Comparison of ENCODE assay signal across 11 cellular contexts in genomic region chr5:52990531-52990925, GRCh38. TPM values are rescaled to one million over a fixed set of nuclear protein-coding genes. Genes with fewer than 3 reads are reported as not detected.
DNase-seq lines count a peak whose midpoint lies in the region; ATAC-seq and TF ChIP-seq lines count a peak whose summit lies in the region.
"Had no signal": no experiment of that assay in that cellular context is flagged by ENCODE, and none has a peak within 500 bp of the region (broad histone marks: within the 10 kb centered on the region; RNA-seq: fewer than 3 reads in every experiment).

No MANE protein-coding gene starts in this region.

- H2BK5ac ChIP-seq in neuronal stem cell (ENCODE audit: low read length) = no peak overlapping the region

- H3K27me3 ChIP-seq in RWPE2 (ENCODE audit: insufficient read depth, poor library complexity, severe bottlenecking) (no peaks in the 10 kb centered on the region), neuronal stem cell (ENCODE audit: control insufficient read depth in 3 of 3, insufficient read depth in 3 of 3, low read depth in 1 of 3, low read length in 3 of 3) (peaks cover 0 to 23% (median 15%) of the 10 kb centered on the region in 3 experiments), gastrocnemius medialis (peaks cover 3 to 10% (median 5%) of the 10 kb centered on the region in 3 donors)

- peaks cover 65% of the 10 kb centered on the region for H3K36me3 Mint-ChIP-seq in Calu3 (ENCODE audit: insufficient read depth, unreplicated experiment)

- TF ChIP-seq POLR2A in gastrocnemius medialis (IDR thresholded peaks at IDR 0.05) = no peak

- no peak overlapping the region for H3K23ac ChIP-seq in neuronal stem cell (ENCODE audit: low read depth, low read length, poor library complexity)

- H2AFZ ChIP-seq in neuronal stem cell (ENCODE audit: low read length) = peak overlapping the region; percentile 91

- H4K91ac ChIP-seq in neuronal stem cell (ENCODE audit: low read depth, low read length, poor library complexity) = no peak overlapping the region

- H3K9me3 ChIP-seq in RWPE2 (ENCODE audit: severe bottlenecking) = no peaks in the 10 kb centered on the region
- peaks cover 0 to 5% of the 10 kb centered on the region in 2 donors for H3K9me3 ChIP-seq in neuronal stem cell (replicated peaks in 1 of 2; ENCODE audit: control insufficient read depth in 2 of 2, insufficient read depth in 1 of 2, low read depth in 1 of 2, low read length in 2 of 2)
- no peaks in the 10 kb centered on the region for H3K9me3 ChIP-seq in gastrocnemius medialis

- H3K36me3 ChIP-seq in RWPE2 (ENCODE audit: low read depth) = peaks cover 40% of the 10 kb centered on the region
- H3K36me3 ChIP-seq in neuronal stem cell (replicated peaks in 1 of 2; ENCODE audit: control insufficient read depth in 2 of 2, insufficient read depth in 2 of 2, low read length in 2 of 2) = no peaks in the 10 kb centered on the region
- H3K36me3 ChIP-seq in gastrocnemius medialis = no peaks in the 10 kb centered on the region

- peaks cover 62% of the 10 kb centered on the region for H3K4me1 ChIP-seq in RWPE2 (ENCODE audit: insufficient read depth, poor library complexity, severe bottlenecking)
- peaks cover 0 to 7% of the 10 kb centered on the region in 2 donors for H3K4me1 ChIP-seq in neuronal stem cell (ENCODE audit: control insufficient read depth in 2 of 2, insufficient read depth in 1 of 2, low read depth in 1 of 2, low read length in 2 of 2)
- H3K4me1 ChIP-seq in gastrocnemius medialis = peaks cover 4 to 10% of the 10 kb centered on the region in 2 donors

- no peak overlapping the region for H3K18ac ChIP-seq in neuronal stem cell (ENCODE audit: low read length)

- peak overlapping the region; percentile 77 for H3K4me3 Mint-ChIP-seq in Calu3 (ENCODE audit: low read depth, unreplicated experiment)

- ATAC-seq in RWPE2 (ENCODE audit: low read depth) = no peak
- no peak for ATAC-seq in gastrocnemius medialis

- H3K14ac ChIP-seq in neuronal stem cell (ENCODE audit: low read length) = no peak overlapping the region

- H3K4me2 ChIP-seq in neuronal stem cell (ENCODE audit: insufficient read depth, low read length, poor library complexity, severe bottlenecking) = no peak overlapping the region

- no peak overlapping the region for H3K9ac ChIP-seq in neuronal stem cell (ENCODE audit: low read depth, low read length, poor library complexity)

- no peak overlapping the region for H2BK12ac ChIP-seq in neuronal stem cell (ENCODE audit: low read length)

- in situ Hi-C loops in gastrocnemius medialis (cut with MboI; ENCODE audit: low sequenced_read_pairs in 4 of 4) = no loop called here

- DNase-seq in Calu3 = no peak
- no peak for DNase-seq in RWPE2 (ENCODE audit: low spot score)
- no peak for DNase-seq in epithelial cell of prostate (ENCODE audit: low read depth, low spot score)
- no peak for DNase-seq in neuronal stem cell (ENCODE audit: low spot score)
- no peak for DNase-seq in gastrocnemius medialis
- DNase-seq in DMS153 treated with DMSO at 0.1 percent for 48 hours (lab: John Stamatoyannopoulos, UW; ENCODE audit: unreplicated experiment) = no peak
- DNase-seq in GM20000 (ENCODE audit: low spot score) = no peak
- no peak for DNase-seq in NCI-H69 (lab: John Stamatoyannopoulos, UW)
- DNase-seq: activated CD4-positive, CD25-positive, alpha-beta regulatory T cell treated with anti-CD3 and anti-CD28 coated beads, Interleukin-2, amount 50 U/mL, for 72 hours; NCI-H1048; occipital lobe had no signal

- no peak overlapping the region for H4K8ac ChIP-seq in neuronal stem cell (ENCODE audit: low read depth, low read length)

- intact Hi-C loops in Calu3 (cut with micrococcal nuclease; ENCODE audit: unreplicated experiment) = loop anchor here (1.0 kb wide), 1 partner anchor 42 kb away; no protein-coding TSS in a partner anchor
- intact Hi-C loops in gastrocnemius medialis (cut with DNase I; ENCODE audit: low total_unique reads) = no loop called here

- TSS peak; percentile 39 for BruUV-seq in Calu3 (replicated peaks; lab: Mats Ljungman, UMichigan)

- peak overlapping the region; percentile 69 for H3K27ac Mint-ChIP-seq in Calu3 (ENCODE audit: unreplicated experiment)

- no CpG with 5 or more reads among the region's 4 CpGs for WGBS in neuronal stem cell (ENCODE audit: extremely low coverage in 2 of 2, insufficient read length in 2 of 2, insufficient replicate concordance in 1 of 2), 2 donors

- H3K9me3 Mint-ChIP-seq in Calu3 (ENCODE audit: low read depth, unreplicated experiment) = peaks cover 3% of the 10 kb centered on the region

- no peak overlapping the region for H2BK120ac ChIP-seq in neuronal stem cell (ENCODE audit: low read depth, low read length)

- CTCF ChIA-PET in Calu3 (lab: Charles Lee) = interaction anchor here (1.1 to 5.1 kb wide), 2 partner anchors 41 to 45 kb away, joined by 3 to 49 read pairs; no protein-coding TSS in a partner anchor

- H3K79me1 ChIP-seq in neuronal stem cell (ENCODE audit: low read depth, low read length) = no peaks in the 10 kb centered on the region

- H3K4me1 Mint-ChIP-seq in Calu3 (ENCODE audit: low read depth, unreplicated experiment) = peaks cover 46% of the 10 kb centered on the region

- TF ChIP-seq CTCF in Calu3 (IDR thresholded peaks at IDR 0.05; ENCODE audit: unreplicated experiment) (no peak), RWPE2 (IDR thresholded peaks at IDR 0.05; ENCODE audit: poor library complexity, severe bottlenecking) (no peak), gastrocnemius medialis (IDR thresholded peaks at IDR 0.05 in 4 of 5, conservative IDR thresholded peaks at IDR 0.05 in 1 of 5) (no peak), GM20000 (IDR thresholded peaks at IDR 0.05; ENCODE audit: extremely low read depth, missing control alignments) (no peak)

- H2BK15ac ChIP-seq in neuronal stem cell (ENCODE audit: low read length) = no peak overlapping the region

- peak overlapping the region; percentile 94 for H3K27ac ChIP-seq in RWPE2 (ENCODE audit: poor library complexity, severe bottlenecking)
- peak overlapping the region; percentile 95 for H3K27ac ChIP-seq in epithelial cell of prostate
- H3K27ac ChIP-seq in neuronal stem cell (replicated peaks; ENCODE audit: low read length) = no peak overlapping the region
- no peak overlapping the region for H3K27ac ChIP-seq in gastrocnemius medialis

- H3K4me3 ChIP-seq in RWPE2 (ENCODE audit: severe bottlenecking) = peak overlapping the region; percentile 65
- H3K4me3 ChIP-seq in neuronal stem cell (ENCODE audit: low read length in 2 of 2) = peak overlapping the region in 1 of 2 donors; percentile 59
- H3K4me3 ChIP-seq in gastrocnemius medialis = peak overlapping the region in 1 of 4 donors; percentile 70

- H2AK5ac ChIP-seq in neuronal stem cell (ENCODE audit: low read depth, low read length) = no peak overlapping the region

- no peaks in the 10 kb centered on the region for H3K27me3 Mint-ChIP-seq in Calu3 (ENCODE audit: unreplicated experiment)

- H3K4ac ChIP-seq in neuronal stem cell (ENCODE audit: low read length) = no peak overlapping the region

RNA-seq across cellular contexts. Expression of gene ITGA2, which starts 1.4 kb away (rescaled TPM):
- total RNA-seq in Calu3 (2022) (91.9 and 101 TPM in 2 replicates), gastrocnemius medialis (under 1 TPM; 0.07 to 0.41 (median 0.24) TPM)
- 2.0 TPM for polyA plus RNA-seq in neuronal stem cell (2013, experiment 1 of 2)
- 2.0 TPM for polyA plus RNA-seq in neuronal stem cell (2013, experiment 2 of 2)

Comparison
In these comparisons a context has a peak if more than half of its experiments do, and no peak if none do; other contexts are left out.
1. H3K27ac ChIP-seq: peak in RWPE2 (single experiment) and epithelial cell of prostate (single experiment); none in neuronal stem cell (single experiment) and gastrocnemius medialis (0 of 4).
2. RNA of gene ITGA2, which starts 1.4 kb away (total RNA-seq): 91.9 to 101 TPM in Calu3; 0.07 to 0.41 TPM in gastrocnemius medialis; every median in the first group is over 10 times any median in the second.